27 cellular contexts compared by ENCODE assay signal in genomic region chr2:217305882-217306281, GRCh38.
"Had no signal": no experiment of that assay in that cellular context is flagged by ENCODE, and none has a peak within 500 bp of the region (broad histone marks: within the 10 kb centered on the region; RNA-seq: fewer than 3 reads in every experiment).

No MANE protein-coding gene starts in this region.

- H3K4me3 Mint-ChIP-seq: immature natural killer cell; memory B cell; naive thymus-derived CD4-positive, alpha-beta T cell; natural killer cell had no signal

- H3K9me3 Mint-ChIP-seq: immature natural killer cell, natural killer cell had no signal

- H3K9me3 ChIP-seq: esophagus squamous epithelium, gastroesophageal sphincter, heart left ventricle, left lung, lower lobe of right lung had no signal

- H3K4me1 Mint-ChIP-seq: immature natural killer cell; memory B cell; naive thymus-derived CD4-positive, alpha-beta T cell; natural killer cell had no signal

- H3K4me2 ChIP-seq: hepatocyte had no signal

- H3K36me3 Mint-ChIP-seq: natural killer cell had no signal

- DNase-seq: dermis blood vessel endothelial cell; dorsolateral prefrontal cortex; effector CD4-positive, alpha-beta T cell; effector memory CD4-positive, alpha-beta T cell; erythroblast; esophagus squamous epithelium; foreskin fibroblast; heart left ventricle; hypothalamus; immature natural killer cell; islet precursor cell; left lung; left ventricle myocardium superior; lower lobe of right lung; mesendoderm; midbrain; naive thymus-derived CD4-positive, alpha-beta T cell; natural killer cell had no signal

- H2AFZ ChIP-seq: hepatocyte had no signal

- H3K27ac ChIP-seq: coronary artery, dorsolateral prefrontal cortex, epithelial cell of prostate, esophagus squamous epithelium, gastroesophageal sphincter, heart left ventricle, hepatocyte, left lung, lower lobe of right lung had no signal

- FAIRE-seq: colon, endothelial cell of umbilical vein, frontal cortex had no signal

- H3K4me3 ChIP-seq: coronary artery, dorsolateral prefrontal cortex, esophagus squamous epithelium, gastroesophageal sphincter, heart left ventricle, hepatocyte, left lung, lower lobe of right lung had no signal

- H3K27me3 ChIP-seq: dorsolateral prefrontal cortex, gastroesophageal sphincter, hepatocyte had no signal

- ATAC-seq: esophagus mucosa; gastroesophageal sphincter; heart left ventricle; left lung; left ventricle myocardium superior; lower lobe of right lung; naive thymus-derived CD4-positive, alpha-beta T cell; natural killer cell had no signal

- H3K4me1 ChIP-seq: esophagus squamous epithelium, left lung, lower lobe of right lung had no signal

- H3K27ac Mint-ChIP-seq: immature natural killer cell; memory B cell; naive thymus-derived CD4-positive, alpha-beta T cell; natural killer cell had no signal

- H3K36me3 ChIP-seq: esophagus squamous epithelium, gastroesophageal sphincter, heart left ventricle, left lung, lower lobe of right lung had no signal

- H3K79me2 ChIP-seq: hepatocyte had no signal
